2 cellular contexts compared by ENCODE assay signal in genomic region chr15:21262851-21263400, GRCh38.
TF ChIP-seq lines count a peak whose summit lies in the region.

No MANE protein-coding gene starts in this region.

TF ChIP-seq in SK-N-SH, 30 proteins besides CTCF, POLR2A, EP300 and RAD21 (continued from another document):
- TF ChIP-seq RCOR1 (IDR thresholded peaks at IDR 0.05; ENCODE audit: low read length) (no peak), NRF1 (IDR thresholded peaks at IDR 0.05; ENCODE audit: low read depth, low read length) (no peak), TCF12 (IDR thresholded peaks at IDR 0.05) (no peak), SMC3 (IDR thresholded peaks at IDR 0.05; ENCODE audit: low read depth, low read length) (no peak), GATA2 (CRISPR knock-in tag; IDR thresholded peaks at IDR 0.05) (no peak), NFIC (IDR thresholded peaks at IDR 0.05; ENCODE audit: borderline replicate concordance) (no peak), MXI1 (IDR thresholded peaks at IDR 0.05; ENCODE audit: low read depth, low read length) (no peak), MEF2A (IDR thresholded peaks at IDR 0.05; ENCODE audit: borderline replicate concordance, low read depth) (no peak), FOXM1 (IDR thresholded peaks at IDR 0.05; ENCODE audit: low read depth) (no peak)

TF ChIP-seq in SK-N-SH treated with all-trans-retinoic acid at 6 μM for 48 hours, 23 proteins besides CTCF, POLR2A, EP300 and RAD21 (continued from another document):
- TF ChIP-seq ZFP3 (CRISPR knock-in tag; IDR thresholded peaks at IDR 0.05) = no peak
- TF ChIP-seq RARB (CRISPR knock-in tag; IDR thresholded peaks at IDR 0.05) = no peak
- no peak for TF ChIP-seq BACH2 (CRISPR knock-in tag; IDR thresholded peaks at IDR 0.05; ENCODE audit: borderline replicate concordance)
